29 cellular contexts compared by ENCODE assay signal in genomic region chr19:8965887-8966286, GRCh38. TPM values are rescaled to one million over a fixed set of nuclear protein-coding genes. Genes with fewer than 3 reads are reported as not detected.
A peak's percentile ranks its signal among the peaks of the same experiment; 100 is the strongest.
DNase-seq lines count a peak whose midpoint lies in the region; ATAC-seq and TF ChIP-seq lines count a peak whose summit lies in the region.
"Had no signal": no experiment of that assay in that cellular context is flagged by ENCODE, and none has a peak within 500 bp of the region (broad histone marks: within the 10 kb centered on the region; RNA-seq: fewer than 3 reads in every experiment).

No MANE protein-coding gene starts in this region.

- POLR2A ChIA-PET in SK-N-SH (lab: Yijun Ruan, JAX) (no interaction called here), HEK293 (lab: Yijun Ruan, JAX) (no interaction called here)

- H3K27me3 ChIP-seq in SK-N-SH (ENCODE audit: insufficient read depth) (no peaks in the 10 kb centered on the region), SJCRH30 (no peaks in the 10 kb centered on the region), liver (ENCODE audit: control insufficient read depth in 4 of 4, insufficient read depth in 4 of 4, low read length in 3 of 4) (no peaks in the 10 kb centered on the region), smooth muscle cell (ENCODE audit: low read depth) (no peaks in the 10 kb centered on the region)
- H3K27me3 ChIP-seq: gastrocnemius medialis, tibial nerve had no signal

- H3K4me2 ChIP-seq in SK-N-SH (no peak overlapping the region), smooth muscle cell (no peak overlapping the region)

- ATAC-seq in SK-N-SH treated with all-trans-retinoic acid at 6 μM for 48 hours (no peak), GM18502 (IDR thresholded peaks at IDR 0.05; ENCODE audit: poor library complexity, unreplicated experiment) (no peak)
- ATAC-seq: gastrocnemius medialis; naive thymus-derived CD8-positive, alpha-beta T cell; stimulated activated effector memory CD8-positive, alpha-beta T cell treated with anti-CD3 and anti-CD28 coated beads, Interleukin-12 subunit alpha, Interleukin-12 subunit beta, amount 100 ng/mL, for 72 hours had no signal

- no peak overlapping the region for H3K9ac ChIP-seq in SK-N-SH
- H3K9ac ChIP-seq in liver (ENCODE audit: low read depth in 1 of 2, low read length in 2 of 2), result no peak overlapping the region
- no peak overlapping the region for H3K9ac ChIP-seq in smooth muscle cell (ENCODE audit: low read depth)

- H3K9me3 ChIP-seq in SK-N-SH, result no peaks in the 10 kb centered on the region
- H3K9me3 ChIP-seq in HEK293 (ENCODE audit: control insufficient read depth, insufficient read depth, low read depth, low read length), result no peaks in the 10 kb centered on the region
- H3K9me3 ChIP-seq in SJCRH30 (replicated peaks), result no peaks in the 10 kb centered on the region
- peaks cover 0 to 6% (median 0%) of the 10 kb centered on the region in 4 donors for H3K9me3 ChIP-seq in liver (ENCODE audit: control insufficient read depth in 4 of 4, low read length in 3 of 4)
- peaks cover 4% of the 10 kb centered on the region for H3K9me3 ChIP-seq in smooth muscle cell (replicated peaks; ENCODE audit: low read depth)
- H3K9me3 ChIP-seq: gastrocnemius medialis, prostate gland had no signal

- H4K20me1 ChIP-seq in SK-N-SH (ENCODE audit: insufficient read depth), result no peaks in the 10 kb centered on the region
- H4K20me1 ChIP-seq in smooth muscle cell (ENCODE audit: low read depth), result no peaks in the 10 kb centered on the region

- H3K4me3 ChIP-seq in SK-N-SH (ENCODE audit: low read depth in 2 of 2, low read length in 1 of 2) (no peak overlapping the region), HEK293 (ENCODE audit: low read depth, low read length) (no peak overlapping the region), SJCRH30 (no peak overlapping the region), liver (ENCODE audit: low read depth in 1 of 3, low read length in 3 of 3) (no peak overlapping the region), smooth muscle cell (no peak overlapping the region)
- H3K4me3 ChIP-seq: gastrocnemius medialis, prostate gland, tibial nerve had no signal

- H3K36me3 ChIP-seq in SK-N-SH (replicated peaks in 1 of 2; ENCODE audit: control insufficient read depth in 1 of 2, insufficient read depth in 2 of 2, low read length in 1 of 2) (no peaks in the 10 kb centered on the region), HEK293 (ENCODE audit: control insufficient read depth in 2 of 2, insufficient read depth in 1 of 2, low read length in 2 of 2) (no peaks in the 10 kb centered on the region), SJCRH30 (no peaks in the 10 kb centered on the region), liver (ENCODE audit: control insufficient read depth in 4 of 4, insufficient read depth in 3 of 4, low read depth in 1 of 4, low read length in 3 of 4) (no peaks in the 10 kb centered on the region), smooth muscle cell (ENCODE audit: low read depth) (no peaks in the 10 kb centered on the region)
- H3K36me3 ChIP-seq: gastrocnemius medialis, prostate gland, tibial nerve had no signal

- DNase-seq in SK-N-SH, result no peak
- peak; percentile 19 to 35 for DNase-seq in SJCRH30
- DNase-seq in D341Med (ENCODE audit: low spot score), result no peak
- DNase-seq in smooth muscle cell (lab: John Stamatoyannopoulos, UW; ENCODE audit: unreplicated experiment), result no peak
- DNase-seq: 8988T; activated CD4-positive, alpha-beta memory T cell treated with anti-CD3 and anti-CD28 coated beads for 36 hours; activated CD4-positive, CD25-positive, alpha-beta regulatory T cell; activated CD8-positive, alpha-beta memory T cell treated with anti-CD3 and anti-CD28 coated beads, Interleukin-2, amount 50 U/mL, for 48 hours; activated naive CD4-positive, alpha-beta T cell treated with anti-CD3 and anti-CD28 coated beads, Interleukin-2, amount 10 ng/mL, durations not matched to agents 7 days and 5 days; amygdala; gastrocnemius medialis; Kasumi-1; MV-4-11; naive thymus-derived CD8-positive, alpha-beta T cell; NCI-H1436 treated with DMSO at 0.1 percent for 48 hours; NCI-H345; NCI-H748 treated with DMSO at 0.1 percent for 48 hours; nucleus accumbens had no signal

- TF ChIP-seq RAD21 in SK-N-SH (IDR thresholded peaks at IDR 0.05; ENCODE audit: low read length) (no peak), liver (IDR thresholded peaks at IDR 0.05) (no peak)

- WGBS in SK-N-SH (ENCODE audit: low lambda C conversion rate), result 7% methylated on average over 4 of the region's 4 CpGs
- 27% methylated on average over 4 of the region's 4 CpGs for WGBS in liver
- 78% methylated on average over 4 of the region's 4 CpGs for WGBS in smooth muscle cell (ENCODE audit: low lambda C conversion rate)

- H3K79me2 ChIP-seq in SK-N-SH (ENCODE audit: insufficient read depth), result no peaks in the 10 kb centered on the region
- no peaks in the 10 kb centered on the region for H3K79me2 ChIP-seq in smooth muscle cell (ENCODE audit: low read depth)

- H2AFZ ChIP-seq in SK-N-SH (ENCODE audit: low read depth) (no peak overlapping the region), smooth muscle cell (ENCODE audit: low read depth) (no peak overlapping the region)

- TF ChIP-seq EP300 in SK-N-SH (IDR thresholded peaks at IDR 0.05; ENCODE audit: borderline replicate concordance in 1 of 2, low read depth in 1 of 2, low read length in 1 of 2), result no peak

- TF ChIP-seq CTCF in SK-N-SH (IDR thresholded peaks at IDR 0.05) (no peak), HEK293 (tag by site-specific recombination; IDR thresholded peaks at IDR 0.05) (no peak), liver (IDR thresholded peaks at IDR 0.05; ENCODE audit: low read depth, low read length, missing input control) (no peak), smooth muscle cell (IDR thresholded peaks at IDR 0.05; ENCODE audit: borderline replicate concordance, insufficient read depth, poor library complexity, severe bottlenecking) (no peak)

- no peak overlapping the region for H3K27ac ChIP-seq in SK-N-SH (ENCODE audit: low read depth in 2 of 2, low read length in 1 of 2)
- no peak overlapping the region for H3K27ac ChIP-seq in HEK293 (ENCODE audit: extremely low read depth, low read depth, low read length)
- no peak overlapping the region for H3K27ac ChIP-seq in SJCRH30
- H3K27ac ChIP-seq in liver (ENCODE audit: low read depth in 1 of 2, low read length in 2 of 2), result no peak overlapping the region
- H3K27ac ChIP-seq in smooth muscle cell (ENCODE audit: low read depth), result no peak overlapping the region
- H3K27ac ChIP-seq: gastrocnemius medialis, prostate gland, tibial nerve had no signal

- H3K4me1 ChIP-seq in SK-N-SH (ENCODE audit: control insufficient read depth in 1 of 2, insufficient read depth in 2 of 2, low read depth in 1 of 2, low read length in 1 of 2) (no peaks in the 10 kb centered on the region), HEK293 (ENCODE audit: control insufficient read depth, insufficient read depth, low read length) (no peaks in the 10 kb centered on the region), SJCRH30 (no peaks in the 10 kb centered on the region), liver (ENCODE audit: control insufficient read depth in 4 of 4, insufficient read depth in 4 of 4, low read length in 3 of 4) (no peaks in the 10 kb centered on the region), smooth muscle cell (ENCODE audit: low read depth) (no peaks in the 10 kb centered on the region)
- H3K4me1 ChIP-seq: gastrocnemius medialis, prostate gland, tibial nerve had no signal

- no peaks in the 10 kb centered on the region for H3K9me2 ChIP-seq in SK-N-SH

- H3F3A ChIP-seq in SK-N-SH (replicated peaks; ENCODE audit: insufficient read depth), result no peaks in the 10 kb centered on the region
- no peaks in the 10 kb centered on the region for H3F3A ChIP-seq in smooth muscle cell (ENCODE audit: low read depth)

- CTCF ChIA-PET in SK-N-SH (lab: Yijun Ruan, JAX), result no interaction called here
- CTCF ChIA-PET in HEK293 (lab: Yijun Ruan, JAX), result no interaction called here

TF ChIP-seq in HEK293, 187 proteins besides CTCF, POLR2A, EP300 and RAD21 (continues in another document):
- no peak for TF ChIP-seq PBX3 (CRISPR knock-in tag; IDR thresholded peaks at IDR 0.05)
- no peak for TF ChIP-seq PRDM1 (tag by site-specific recombination; IDR thresholded peaks at IDR 0.05)

TF ChIP-seq in liver, 16 proteins besides CTCF, POLR2A, EP300 and RAD21:
- peak; percentile 79 for TF ChIP-seq REST (IDR thresholded peaks at IDR 0.05)
- no peak for TF ChIP-seq HNF4G (IDR thresholded peaks at IDR 0.05)

RNA-seq across cellular contexts. Expression of gene MUC16, which starts 44.3 kb away (rescaled TPM):
- polyA plus RNA-seq in SK-N-SH (2012; rRNA removed) (not detected in 2 replicates), liver (not detected), smooth muscle cell (under 0.01 TPM in 1 of 2 replicates, not detected in the other)
- polyA plus RNA-seq in SK-N-SH (2012; cell fraction: cytosol; rRNA removed), result not detected in 2 replicates
- polyA plus RNA-seq in SK-N-SH (2012; cell fraction: nucleus; rRNA removed), result under 0.01 TPM in 2 replicates
- not detected in 2 replicates for total RNA-seq in SJCRH30 (2014; rRNA removed; shearing (Covaris generic))
- total RNA-seq in liver (under 1 TPM in 1 of 2 donors, not detected in 1; under 0.01 TPM), smooth muscle cell (0.04 TPM in 2 replicates)
- total RNA-seq: activated CD4-positive, alpha-beta memory T cell treated with anti-CD3 and anti-CD28 coated beads for 36 hours; activated T-helper 1 cell treated with anti-CD3 and anti-CD28 coated beads, Interleukin-12 subunit alpha, Interleukin-12 subunit beta, Interleukin-2, Interleukin-4 antibody, amounts not matched to agents 30 ng/mL and 10 ng/mL and 1 ng/mL, durations not matched to agents 14 hours and 24 hours and 36 hours; chondrocyte; Daoy; endothelial cell of umbilical vein; gastrocnemius medialis; naive thymus-derived CD8-positive, alpha-beta T cell had no signal
- polyA plus RNA-seq: endothelial cell of umbilical vein; naive thymus-derived CD8-positive, alpha-beta T cell had no signal

Comparison
In these comparisons a context has a peak if more than half of its experiments do, and no peak if none do; other contexts are left out.
1. DNase-seq: peak in SJCRH30 (2 of 2); none in SK-N-SH (single experiment), D341Med (single experiment) and smooth muscle cell (single experiment).
2. Of the 4 proteins assayed by ChIP-seq in both HEK293 and SK-N-SH: peak only in HEK293: none; only in SK-N-SH: none; in both: REST; in neither: 3.